ENCODE assay signal across 32 cellular contexts in genomic region chr7:104386943-104387342, GRCh38. TPM values are rescaled to one million over a fixed set of nuclear protein-coding genes. Genes with fewer than 3 reads are reported as not detected.
"Had no signal": no experiment of that assay in that cellular context is flagged by ENCODE, and none has a peak within 500 bp of the region (broad histone marks: within the 10 kb centered on the region; RNA-seq: fewer than 3 reads in every experiment).

No MANE protein-coding gene starts in this region.

- ATAC-seq: activated CD8-positive, alpha-beta memory T cell treated with anti-CD3 and anti-CD28 coated beads, Interleukin-2, amount 10 ng/mL, durations not matched to agents 7 days and 5 days; activated CD8-positive, alpha-beta T cell treated with anti-CD3 and anti-CD28 coated beads, Interleukin-2, amount 10 ng/mL, durations not matched to agents 7 days and 5 days; activated naive CD8-positive, alpha-beta T cell treated with anti-CD3 and anti-CD28 coated beads, Interleukin-2, amount 50 U/mL, for 24 hours had no signal

- DNase-seq: activated B cell treated with CpG ODN at 0.5 μM for 24 hours; activated CD4-positive, alpha-beta memory T cell treated with anti-CD3 and anti-CD28 coated beads, Interleukin-2, amount 10 ng/mL, durations not matched to agents 7 days and 5 days; activated CD4-positive, alpha-beta T cell treated with anti-CD3 and anti-CD28 coated beads for 4 hours; activated CD4-positive, alpha-beta T cell treated with anti-CD3 and anti-CD28 coated beads, Interleukin-2, amount 10 ng/mL, durations not matched to agents 24 days and 14 days; activated CD4-positive, alpha-beta T cell treated with anti-CD3 and anti-CD28 coated beads, Interleukin-2, amount 50 U/mL, for 48 hours; activated CD4-positive, CD25-positive, alpha-beta regulatory T cell treated with anti-CD3 and anti-CD28 coated beads, Interleukin-2, amount 50 U/mL, for 72 hours; activated CD8-positive, alpha-beta memory T cell treated with anti-CD3 and anti-CD28 coated beads for 24 hours; activated CD8-positive, alpha-beta memory T cell treated with anti-CD3 and anti-CD28 coated beads, Interleukin-2, amount 10 ng/mL, durations not matched to agents 7 days and 5 days; activated CD8-positive, alpha-beta memory T cell treated with anti-CD3 and anti-CD28 coated beads, Interleukin-2, amount 50 U/mL, for 48 hours; activated CD8-positive, alpha-beta T cell treated with anti-CD3 and anti-CD28 coated beads, Interleukin-2, amount 10 ng/mL, durations not matched to agents 7 days and 5 days; activated effector memory CD4-positive, alpha-beta T cell treated with Interleukin-2 at 50 U/mL for 16 hours; activated gamma-delta T cell; activated naive CD4-positive, alpha-beta T cell treated with anti-CD3 and anti-CD28 coated beads, Interleukin-2, amount 10 ng/mL, durations not matched to agents 7 days and 5 days; activated naive CD4-positive, alpha-beta T cell treated with Interleukin-2 at 50 U/mL for 16 hours; activated naive CD8-positive, alpha-beta T cell treated with anti-CD3 and anti-CD28 coated beads, Interleukin-2, amount 10 ng/mL, durations not matched to agents 7 days and 5 days; activated naive CD8-positive, alpha-beta T cell treated with anti-CD3 and anti-CD28 coated beads, Interleukin-2, amount 50 U/mL, for 24 hours; activated T-cell treated with anti-CD3 and anti-CD28 coated beads, Interleukin-2, amount 50 U/mL, for 24 hours; activated T-cell treated with anti-CD3 and anti-CD28 coated beads, Interleukin-2, amount 50 U/mL, for 48 hours; amygdala; anterior cingulate cortex; caudate nucleus; cerebellar nuclear complex; T-helper 1 cell; T-helper 2 cell; T-helper 9 cell had no signal

- H3K4me3 ChIP-seq: ascending aorta, cardiac muscle cell had no signal

- H3K4me1 ChIP-seq: ascending aorta had no signal

- H3K36me3 ChIP-seq: ascending aorta, cardiac muscle cell had no signal

- H3K27me3 ChIP-seq: ascending aorta, cardiac muscle cell had no signal

- H3K9me3 ChIP-seq: ascending aorta had no signal

- H3K27ac ChIP-seq: ascending aorta, cardiac muscle cell, VCaP had no signal

- FAIRE-seq: bronchial epithelial cell, TTC549 had no signal

RNA-seq across cellular contexts. Expression of gene LHFPL3, which starts 58.5 kb away (rescaled TPM):
- total RNA-seq: activated B cell treated with CpG ODN at 0.5 μM for 24 hours; activated CD4-positive, alpha-beta memory T cell treated with anti-CD3 and anti-CD28 coated beads, Interleukin-2, amount 10 ng/mL, durations not matched to agents 7 days and 5 days; activated CD4-positive, alpha-beta T cell treated with anti-CD3 and anti-CD28 coated beads, Interleukin-2, amount 10 ng/mL, durations not matched to agents 24 days and 14 days; activated CD8-positive, alpha-beta memory T cell treated with anti-CD3 and anti-CD28 coated beads, Interleukin-2, amount 10 ng/mL, durations not matched to agents 7 days and 5 days; activated CD8-positive, alpha-beta T cell treated with anti-CD3 and anti-CD28 coated beads, Interleukin-2, amount 10 ng/mL, durations not matched to agents 7 days and 5 days; activated naive CD8-positive, alpha-beta T cell treated with anti-CD3 and anti-CD28 coated beads, Interleukin-2, amount 10 ng/mL, durations not matched to agents 7 days and 5 days; activated T-helper 2 cell treated with anti-CD3 and anti-CD28 coated beads, Interferon-gamma antibody, Interleukin-2, Interleukin-4, amounts not matched to agents 10 μg/mL and 5 μg/mL and 100 μg/mL, durations not matched to agents 14 hours and 24 hours and 36 hours; ascending aorta; bronchial epithelial cell; cardiac muscle cell; chondrocyte had no signal
- polyA plus RNA-seq: cardiac muscle cell had no signal
